Comparison of ENCODE assay signal across 2 cellular contexts in the genomic region with DNA sequence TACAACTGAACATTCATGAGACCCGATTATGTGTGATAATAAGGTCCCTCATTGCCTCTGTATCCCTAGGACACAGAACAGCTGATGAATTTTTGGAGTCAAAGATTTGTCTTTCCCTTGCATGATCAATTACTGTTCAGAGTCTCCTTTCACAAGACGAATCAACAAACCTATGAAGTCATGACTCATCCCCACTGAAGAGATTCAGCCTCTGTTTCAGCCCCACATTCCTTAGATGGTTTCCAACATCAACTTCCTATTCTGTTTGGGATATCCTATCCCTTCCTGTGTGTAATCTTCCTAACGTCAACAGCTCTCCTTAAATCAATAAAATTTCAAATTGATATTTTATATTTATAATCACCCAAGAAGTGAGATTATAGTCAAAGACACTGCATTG.
TF ChIP-seq lines count a peak whose summit lies in the region.

No MANE protein-coding gene starts in this region.

TF ChIP-seq in H1, 55 proteins besides CTCF, POLR2A, EP300 and RAD21:
- TF ChIP-seq POU5F1 (IDR thresholded peaks at IDR 0.05; ENCODE audit: low read depth, low read length) (no peak), JUND (IDR thresholded peaks at IDR 0.05; ENCODE audit: low read length) (peak; percentile 64)

TF ChIP-seq in HepG2, 621 proteins besides CTCF, POLR2A, EP300 and RAD21:
- TF ChIP-seq FOSL2 (CRISPR knock-in tag; IDR thresholded peaks at IDR 0.05) = peak; percentile 51
- TF ChIP-seq SMARCE1 (IDR thresholded peaks at IDR 0.05; ENCODE audit: borderline replicate concordance) = no peak
